Comparison of ENCODE assay signal across 8 cellular contexts in the genomic region with DNA sequence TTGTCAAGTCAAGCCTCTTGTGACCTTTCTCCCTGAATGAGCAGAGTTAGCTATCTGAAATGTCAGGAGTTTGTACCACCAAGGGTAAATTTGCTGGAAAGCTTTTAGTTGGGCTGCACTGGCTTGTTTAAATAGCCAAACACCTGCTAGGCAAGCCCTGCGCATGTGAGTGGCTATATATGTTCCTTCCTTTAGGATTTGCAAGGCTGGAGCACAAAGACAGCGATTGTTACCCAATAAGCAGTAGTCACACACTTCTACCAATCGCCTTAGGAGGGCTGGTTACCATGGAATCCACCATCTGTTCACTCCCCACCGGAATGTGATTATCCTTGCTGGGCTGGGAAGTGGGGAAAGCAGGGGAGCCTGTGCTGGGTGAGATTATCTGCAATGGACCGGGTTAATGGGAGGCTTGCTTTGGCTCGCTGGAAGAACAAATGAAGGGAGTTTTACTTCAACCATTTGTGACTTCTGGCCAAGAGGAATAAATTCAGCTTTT.
DNase-seq lines count a peak whose midpoint lies in the region; ATAC-seq and TF ChIP-seq lines count a peak whose summit lies in the region.

No MANE protein-coding gene starts in this region.

- TF ChIP-seq CTCF in smooth muscle cell (IDR thresholded peaks at IDR 0.05; ENCODE audit: borderline replicate concordance, insufficient read depth, poor library complexity, severe bottlenecking), result no peak

- H3K9me3 ChIP-seq in iPS-18a (ENCODE audit: control insufficient read depth, low read depth, low read length) (no peaks in the 10 kb centered on the region), smooth muscle cell (replicated peaks; ENCODE audit: low read depth) (no peaks in the 10 kb centered on the region)

- no peaks in the 10 kb centered on the region for H3F3A ChIP-seq in smooth muscle cell (ENCODE audit: low read depth)

- H2AFZ ChIP-seq in smooth muscle cell (ENCODE audit: low read depth), result no peak overlapping the region

- no peaks in the 10 kb centered on the region for H3K36me3 ChIP-seq in iPS-18a (ENCODE audit: control insufficient read depth, low read depth, low read length)
- H3K36me3 ChIP-seq in smooth muscle cell (ENCODE audit: low read depth), result no peaks in the 10 kb centered on the region

- H3K27ac ChIP-seq in iPS-18a (ENCODE audit: low read length), result peak overlapping the region; percentile 64
- no peak overlapping the region for H3K27ac ChIP-seq in smooth muscle cell (ENCODE audit: low read depth)

- ATAC-seq in HG03108 (IDR thresholded peaks at IDR 0.05; ENCODE audit: unreplicated experiment), result no peak

- WGBS in smooth muscle cell (ENCODE audit: low lambda C conversion rate), result 10% methylated on average over 6 of the region's 6 CpGs

- no peaks in the 10 kb centered on the region for H3K79me2 ChIP-seq in smooth muscle cell (ENCODE audit: low read depth)

- H4K20me1 ChIP-seq in smooth muscle cell (ENCODE audit: low read depth), result no peaks in the 10 kb centered on the region

- H3K4me2 ChIP-seq in smooth muscle cell, result peak overlapping the region; percentile 15

- DNase-seq in COLO829 (ENCODE audit: low spot score) (peak; percentile 93), NCI-H187 treated with DMSO at 0.1 percent for 48 hours (lab: John Stamatoyannopoulos, UW) (peak; percentile 85), astrocyte of the hippocampus (ENCODE audit: low read depth, low spot score) (peak; percentile 87), smooth muscle cell (lab: John Stamatoyannopoulos, UW; ENCODE audit: unreplicated experiment) (no peak)
- no peak for DNase-seq in activated CD4-positive, CD25-positive, alpha-beta regulatory T cell (lab: John Stamatoyannopoulos, UW)
- DNase-seq in stimulated activated naive CD4-positive, alpha-beta T cell treated with Interleukin-2 at 50 U/mL for 16 hours (lab: John Stamatoyannopoulos, UW), result no peak

- H3K9ac ChIP-seq in iPS-18a (ENCODE audit: low read length) (peak overlapping the region; percentile 56), smooth muscle cell (ENCODE audit: low read depth) (no peak overlapping the region)

- H3K27me3 ChIP-seq in iPS-18a (ENCODE audit: control insufficient read depth, insufficient read depth, low read length) (no peaks in the 10 kb centered on the region), smooth muscle cell (ENCODE audit: low read depth) (no peaks in the 10 kb centered on the region)

- H3K4me1 ChIP-seq in iPS-18a (ENCODE audit: control insufficient read depth, low read depth, low read length) (peaks cover 42% of the 10 kb centered on the region), smooth muscle cell (ENCODE audit: low read depth) (peaks cover 14% of the 10 kb centered on the region)

- peak overlapping the region; percentile 59 for H3K4me3 ChIP-seq in iPS-18a (ENCODE audit: low read length)
- peak overlapping the region; percentile 28 for H3K4me3 ChIP-seq in smooth muscle cell

Comparison
In these comparisons a context has a peak if more than half of its experiments do, and no peak if none do; other contexts are left out.
1. DNase-seq: peak in COLO829 (single experiment), NCI-H187 treated with DMSO at 0.1 percent for 48 hours (single experiment) and astrocyte of the hippocampus (single experiment); none in smooth muscle cell (single experiment), activated CD4-positive, CD25-positive, alpha-beta regulatory T cell (0 of 4) and stimulated activated naive CD4-positive, alpha-beta T cell treated with Interleukin-2 at 50 U/mL for 16 hours (single experiment).